8 cellular contexts compared by ENCODE assay signal in genomic region chr6:7910654-7911344, GRCh38. TPM values are rescaled to one million over a fixed set of nuclear protein-coding genes. Genes with fewer than 3 reads are reported as not detected.
A peak's percentile ranks its signal among the peaks of the same experiment; 100 is the strongest.
DNase-seq lines count a peak whose midpoint lies in the region; ATAC-seq and TF ChIP-seq lines count a peak whose summit lies in the region.

TSS of gene TXNDC5 (minus strand) at chr6:7910788. CDS start at chr6:7910776, 12 bp downstream.

- DNase-seq in Daoy (ENCODE audit: low read depth): peak; percentile 92
- peak; percentile 80 for DNase-seq in glutamatergic neuron
- peak; percentile 90 for DNase-seq in osteocyte (ENCODE audit: extremely low spot score, unreplicated experiment)
- no peak for DNase-seq in thoracic aorta (ENCODE audit: low spot score)

- H3K36me3 Mint-ChIP-seq in activated naive CD8-positive, alpha-beta T cell: no peaks in the 10 kb centered on the region
- no peaks in the 10 kb centered on the region for H3K36me3 Mint-ChIP-seq in glutamatergic neuron (ENCODE audit: unreplicated experiment)
- H3K36me3 Mint-ChIP-seq in osteocyte (ENCODE audit: unreplicated experiment): no peaks in the 10 kb centered on the region

- H3K27me3 ChIP-seq in thoracic aorta (replicated peaks; ENCODE audit: insufficient read depth): no peaks in the 10 kb centered on the region

- peaks cover 18% of the 10 kb centered on the region for H3K4me1 Mint-ChIP-seq in activated naive CD8-positive, alpha-beta T cell (ENCODE audit: low read depth)
- H3K4me1 Mint-ChIP-seq in glutamatergic neuron (ENCODE audit: low read depth, unreplicated experiment) (no peaks in the 10 kb centered on the region), osteocyte (ENCODE audit: unreplicated experiment) (peaks cover 23% of the 10 kb centered on the region)

- ATAC-seq in GM21786 (IDR thresholded peaks at IDR 0.05; ENCODE audit: unreplicated experiment) (peak; percentile 58), SK-N-SH treated with all-trans-retinoic acid at 6 μM for 48 hours (peak; percentile 87), thoracic aorta (ENCODE audit: insufficient number of reproducible peaks, low FRiP score, low read depth) (peak; percentile 68)

- H3K4me3 ChIP-seq in thoracic aorta: peak within 1 kb of the TSS; percentile 79

- peak within 1 kb of the TSS; percentile 92 for H3K4me3 Mint-ChIP-seq in activated naive CD8-positive, alpha-beta T cell
- peak within 1 kb of the TSS; percentile 89 for H3K4me3 Mint-ChIP-seq in glutamatergic neuron (ENCODE audit: unreplicated experiment)
- H3K4me3 Mint-ChIP-seq in osteocyte (ENCODE audit: unreplicated experiment): peak within 1 kb of the TSS; percentile 84

- H3K27ac Mint-ChIP-seq in activated naive CD8-positive, alpha-beta T cell: peak within 1 kb of the TSS; percentile 66
- H3K27ac Mint-ChIP-seq in glutamatergic neuron (ENCODE audit: unreplicated experiment): no peak within 1 kb of the TSS
- peak within 1 kb of the TSS; percentile 79 for H3K27ac Mint-ChIP-seq in osteocyte (ENCODE audit: unreplicated experiment)

- TF ChIP-seq CTCF in glutamatergic neuron (IDR thresholded peaks at IDR 0.05; ENCODE audit: partially characterized antibody, unreplicated experiment): no peak
- TF ChIP-seq CTCF in osteocyte (IDR thresholded peaks at IDR 0.05): no peak
- no peak for TF ChIP-seq CTCF in thoracic aorta (IDR thresholded peaks at IDR 0.05)

- no peaks in the 10 kb centered on the region for H3K9me3 ChIP-seq in KOPT-K1 (ENCODE audit: insufficient read depth, low read length, poor library complexity, severe bottlenecking)
- H3K9me3 ChIP-seq in thoracic aorta: no peaks in the 10 kb centered on the region

- no peaks in the 10 kb centered on the region for H3K9me3 Mint-ChIP-seq in activated naive CD8-positive, alpha-beta T cell (ENCODE audit: low read depth)
- H3K9me3 Mint-ChIP-seq in glutamatergic neuron (ENCODE audit: unreplicated experiment): peaks cover 2% of the 10 kb centered on the region
- H3K9me3 Mint-ChIP-seq in osteocyte (ENCODE audit: unreplicated experiment): no peaks in the 10 kb centered on the region

- H3K4me1 ChIP-seq in thoracic aorta (ENCODE audit: control insufficient read depth in 1 of 2, low read depth in 2 of 2): peaks cover 7 to 15% of the 10 kb centered on the region in 2 donors

- peak within 1 kb of the TSS; percentile 55 for H3K27ac ChIP-seq in KOPT-K1 (ENCODE audit: low read depth, low read length, poor library complexity, severe bottlenecking)
- H3K27ac ChIP-seq in thoracic aorta: peak within 1 kb of the TSS; percentile 48 to 58

- H3K36me3 ChIP-seq in KOPT-K1 (ENCODE audit: insufficient read depth, low read length): no peaks in the 10 kb centered on the region
- H3K36me3 ChIP-seq in thoracic aorta: peaks cover 2% of the 10 kb centered on the region

- H3K27me3 Mint-ChIP-seq in activated naive CD8-positive, alpha-beta T cell: no peaks in the 10 kb centered on the region
- peaks cover 4% of the 10 kb centered on the region for H3K27me3 Mint-ChIP-seq in glutamatergic neuron (ENCODE audit: unreplicated experiment)
- H3K27me3 Mint-ChIP-seq in osteocyte (ENCODE audit: unreplicated experiment): no peaks in the 10 kb centered on the region

TF ChIP-seq in SK-N-SH treated with all-trans-retinoic acid at 6 μM for 48 hours, 23 proteins besides CTCF, POLR2A, EP300 and RAD21:
- no peak for TF ChIP-seq SNAI2 (CRISPR knock-in tag; IDR thresholded peaks at IDR 0.05)
- TF ChIP-seq GLIS3 (CRISPR knock-in tag; IDR thresholded peaks at IDR 0.05): no peak
- no peak for TF ChIP-seq TCF4 (CRISPR knock-in tag; IDR thresholded peaks at IDR 0.05; ENCODE audit: borderline replicate concordance)
- TF ChIP-seq TSHZ2 (CRISPR knock-in tag; IDR thresholded peaks at IDR 0.05): no peak
- TF ChIP-seq ESRRG (CRISPR knock-in tag; IDR thresholded peaks at IDR 0.05): no peak
- TF ChIP-seq POU6F1 (CRISPR knock-in tag; IDR thresholded peaks at IDR 0.05; ENCODE audit: borderline replicate concordance, low read depth): no peak
- no peak for TF ChIP-seq RARB (CRISPR knock-in tag; IDR thresholded peaks at IDR 0.05)
- no peak for TF ChIP-seq ZNF70 (CRISPR knock-in tag; IDR thresholded peaks at IDR 0.05)
- TF ChIP-seq ZNF565 (CRISPR knock-in tag; conservative IDR thresholded peaks at IDR 0.05; ENCODE audit: low read depth): no peak
- TF ChIP-seq CREB5 (CRISPR knock-in tag; IDR thresholded peaks at IDR 0.05; ENCODE audit: low read depth): no peak
- TF ChIP-seq CSRNP3 (CRISPR knock-in tag; IDR thresholded peaks at IDR 0.05): no peak
- TF ChIP-seq OSR1 (CRISPR knock-in tag; IDR thresholded peaks at IDR 0.05): no peak
- no peak for TF ChIP-seq PPARA (CRISPR knock-in tag; IDR thresholded peaks at IDR 0.05; ENCODE audit: borderline replicate concordance)
- no peak for TF ChIP-seq BACH2 (CRISPR knock-in tag; IDR thresholded peaks at IDR 0.05; ENCODE audit: borderline replicate concordance)

RNA-seq across cellular contexts. Expression of gene TXNDC5, which starts in this region (rescaled TPM):
- 373 and 390 TPM in 2 replicates for total RNA-seq in Daoy (2014; rRNA removed; shearing (Covaris generic))
- total RNA-seq in glutamatergic neuron (ENCODE audit: unreplicated experiment): 25.3 TPM
- total RNA-seq in osteocyte: 148 and 153 TPM in 2 replicates
- total RNA-seq in thoracic aorta: 100 to 1,000 TPM; 151 to 172 TPM
